In the genomic region with DNA sequence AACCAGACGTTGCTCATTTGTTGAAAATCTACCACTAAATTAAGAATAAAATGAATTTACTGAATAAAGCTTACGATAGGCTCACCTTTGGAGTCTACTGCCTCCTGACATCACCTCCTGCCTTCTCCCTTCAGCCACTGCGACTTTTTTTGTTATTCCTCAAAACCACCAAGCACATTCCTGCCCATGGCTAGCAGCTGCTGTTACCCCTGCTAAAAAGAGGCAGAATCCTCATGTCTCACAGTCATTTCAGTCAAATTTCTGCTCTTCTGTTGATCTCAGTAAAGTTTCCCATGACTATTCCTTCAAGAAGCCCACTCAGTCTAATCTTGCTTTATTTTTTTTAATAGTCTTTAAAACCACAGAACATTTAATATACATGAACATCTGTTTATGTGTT, we compare ENCODE assay signal across 21 cellular contexts. TPM values are rescaled to one million over a fixed set of nuclear protein-coding genes. Genes with fewer than 3 reads are reported as not detected.
A peak's percentile ranks its signal among the peaks of the same experiment; 100 is the strongest.
DNase-seq lines count a peak whose midpoint lies in the region; FAIRE-seq and TF ChIP-seq lines count a peak whose summit lies in the region.
"Had no signal": no experiment of that assay in that cellular context is flagged by ENCODE, and none has a peak within 500 bp of the region (broad histone marks: within the 10 kb centered on the region; RNA-seq: fewer than 3 reads in every experiment).

No MANE protein-coding gene starts in this region.

- DNase-seq in GM12891 (ENCODE audit: insufficient read length, low spot score) (no peak), chondrocyte (ENCODE audit: low spot score) (no peak), hepatic stellate cell (ENCODE audit: low spot score) (no peak), glomerular visceral epithelial cell (ENCODE audit: extremely low spot score) (no peak), HCEC 1CT (no peak), DMS114 treated with DMSO at 0.1 percent for 48 hours (lab: John Stamatoyannopoulos, UW; ENCODE audit: unreplicated experiment) (no peak)
- DNase-seq: ACHN; Caco-2; CD4-positive, alpha-beta T cell; DMS53; HFFc6; NCI-H1694 treated with DMSO at 0.1 percent for 48 hours; NCI-H510A; NCI-H748 treated with DMSO at 0.1 percent for 48 hours; NK-92 treated with Interleukin-12 subunit alpha and Interleukin-12 subunit beta, amount 100 ng/mL, for 24 hours; SHP77; T-cell had no signal

- H3K4me1 Mint-ChIP-seq in chondrocyte (ENCODE audit: low read depth), result peaks cover 62% of the 10 kb centered on the region

- no peak overlapping the region for H2AFZ ChIP-seq in OCI-LY3 (ENCODE audit: low read depth, low read length)

- FAIRE-seq in GM12891 (lab: Jason Lieb, UNC), result peak; percentile 59
- FAIRE-seq: H54, HTR-8/SVneo had no signal

- peak overlapping the region; percentile 64 for H3K4me2 ChIP-seq in OCI-LY3 (ENCODE audit: low read length)

- H3K27me3 Mint-ChIP-seq in chondrocyte (ENCODE audit: low read depth), result no peaks in the 10 kb centered on the region

- no peak for TF ChIP-seq POLR2A in GM12891 (IDR thresholded peaks at IDR 0.05; ENCODE audit: low read depth, low read length)

- peak overlapping the region; percentile 14; the same call in 1 of the 2 replicates for H3K4me3 ChIP-seq in OCI-LY3 (ENCODE audit: low read length)

- no peaks in the 10 kb centered on the region for H3K9me3 Mint-ChIP-seq in chondrocyte (ENCODE audit: low read depth)
- H3K9me3 Mint-ChIP-seq: CD4-positive, alpha-beta T cell; HFFc6; T-cell had no signal

- H3K9ac ChIP-seq in OCI-LY3 (ENCODE audit: low read length), result 0 out of 2 replicates have a peak overlapping the region, but pooled peaks have one; percentile 8

- H3K4me3 Mint-ChIP-seq in chondrocyte (ENCODE audit: unreplicated experiment), result no peak overlapping the region
- H3K4me3 Mint-ChIP-seq: CD4-positive, alpha-beta T cell; HFFc6; T-cell had no signal

- peaks cover 3% of the 10 kb centered on the region for H4K20me1 ChIP-seq in OCI-LY3 (ENCODE audit: insufficient read depth, low read length)

- TF ChIP-seq CTCF in OCI-LY3 (IDR thresholded peaks at IDR 0.05; ENCODE audit: low read depth, low read length), result no peak
- no peak for TF ChIP-seq CTCF in chondrocyte (IDR thresholded peaks at IDR 0.05)

- no peaks in the 10 kb centered on the region for H3K9me3 ChIP-seq in OCI-LY3 (ENCODE audit: insufficient read depth, low read length)
- H3K9me3 ChIP-seq: Caco-2 had no signal

- H3K27me3 ChIP-seq in OCI-LY3 (ENCODE audit: low read depth, low read length), result peaks cover 16% of the 10 kb centered on the region; the same call in 1 of the 2 replicates

- no peaks in the 10 kb centered on the region for H3K79me2 ChIP-seq in OCI-LY3 (ENCODE audit: low read length)

- peak overlapping the region; percentile 26 for H3K27ac ChIP-seq in OCI-LY3 (ENCODE audit: low read length)

- no peaks in the 10 kb centered on the region for H3K36me3 Mint-ChIP-seq in chondrocyte (ENCODE audit: low read depth)
- H3K36me3 Mint-ChIP-seq: T-cell had no signal

- H3K27ac Mint-ChIP-seq in chondrocyte (ENCODE audit: unreplicated experiment), result peak overlapping the region; percentile 88
- H3K27ac Mint-ChIP-seq: CD4-positive, alpha-beta T cell; HFFc6; T-cell had no signal

- peaks cover 62% of the 10 kb centered on the region for H3K4me1 ChIP-seq in OCI-LY3 (ENCODE audit: low read length)
- H3K4me1 ChIP-seq: Caco-2 had no signal

- H3K36me3 ChIP-seq in OCI-LY3 (replicated peaks; ENCODE audit: low read depth, low read length), result no peaks in the 10 kb centered on the region

TF ChIP-seq in GM12891, 5 proteins besides CTCF, POLR2A, EP300 and RAD21:
- TF ChIP-seq PAX5 (IDR thresholded peaks at IDR 0.05; ENCODE audit: insufficient read depth, low read length, severe bottlenecking), result no peak
- TF ChIP-seq TAF1 (IDR thresholded peaks at IDR 0.05; ENCODE audit: low read depth, low read length), result no peak
- no peak for TF ChIP-seq POU2F2 (IDR thresholded peaks at IDR 0.05; ENCODE audit: low read depth, low read length)

RNA-seq across cellular contexts. Expression of a gene that starts 40.8 kb away (rescaled TPM):
- polyA plus RNA-seq in GM12891 (2012; ENCODE audit: low read depth, missing spikeins), result 0.03 TPM
- not detected in 3 replicates for total RNA-seq in chondrocyte
- total RNA-seq: Caco-2; CD4-positive, alpha-beta T cell; HFFc6; RPMI7951; T-cell had no signal
